Comparison of ENCODE assay signal across 1 cellular context in the genomic region with DNA sequence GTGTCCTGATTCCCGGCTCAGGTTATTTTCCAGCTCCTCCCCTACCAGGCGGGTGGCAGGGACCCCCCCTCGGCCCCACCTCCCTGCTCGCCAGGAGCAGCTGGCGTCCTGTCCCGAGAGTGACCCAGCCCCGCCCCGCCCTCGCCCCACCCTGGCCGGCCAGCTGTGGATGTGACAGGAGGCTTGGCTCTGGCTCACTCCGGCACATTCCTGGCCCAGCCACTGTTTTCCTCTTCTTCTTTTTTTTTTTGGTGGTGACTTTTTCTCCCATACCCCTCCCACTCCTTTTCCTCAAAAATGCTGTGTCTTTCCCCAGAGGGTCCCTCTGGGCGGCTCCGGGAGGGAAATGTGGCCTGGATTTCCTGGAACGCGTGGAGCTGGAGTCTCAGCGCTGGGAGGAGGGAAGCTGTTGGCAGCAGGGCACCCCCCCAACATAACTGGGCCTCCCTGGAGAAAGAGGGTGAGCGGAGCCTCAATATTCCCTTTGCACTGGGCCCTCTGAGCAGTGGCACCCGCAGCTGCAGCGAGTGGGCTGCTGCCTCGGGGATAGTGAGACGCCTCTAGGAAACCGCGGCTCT.
TF ChIP-seq lines count a peak whose summit lies in the region.

No MANE protein-coding gene starts in this region.

TF ChIP-seq in WTC11, 78 proteins besides CTCF, POLR2A, EP300 and RAD21:
- TF ChIP-seq ETV6 (CRISPR knock-in tag; IDR thresholded peaks at IDR 0.05) (0 out of 2 replicates have a peak, but pooled peaks have one; percentile 12), TEAD1 (CRISPR knock-in tag; IDR thresholded peaks at IDR 0.05) (no peak), ZNF396 (CRISPR knock-in tag; IDR thresholded peaks at IDR 0.05; ENCODE audit: borderline replicate concordance) (no peak), PREB (CRISPR knock-in tag; IDR thresholded peaks at IDR 0.05; ENCODE audit: borderline replicate concordance) (no peak), NFYB (CRISPR knock-in tag; conservative IDR thresholded peaks at IDR 0.05; ENCODE audit: low read depth) (no peak), HMGXB4 (CRISPR knock-in tag; IDR thresholded peaks at IDR 0.05) (no peak), SP1 (CRISPR knock-in tag; conservative IDR thresholded peaks at IDR 0.05) (0 out of 2 replicates have a peak, but pooled peaks have one; percentile 26), MYBL2 (CRISPR knock-in tag; IDR thresholded peaks at IDR 0.05) (no peak), NR2C2 (CRISPR knock-in tag; IDR thresholded peaks at IDR 0.05) (no peak), ZNF219 (CRISPR knock-in tag; IDR thresholded peaks at IDR 0.05; ENCODE audit: borderline replicate concordance) (no peak), RORB (CRISPR knock-in tag; IDR thresholded peaks at IDR 0.05) (no peak)
- TF ChIP-seq, protein P1, sequence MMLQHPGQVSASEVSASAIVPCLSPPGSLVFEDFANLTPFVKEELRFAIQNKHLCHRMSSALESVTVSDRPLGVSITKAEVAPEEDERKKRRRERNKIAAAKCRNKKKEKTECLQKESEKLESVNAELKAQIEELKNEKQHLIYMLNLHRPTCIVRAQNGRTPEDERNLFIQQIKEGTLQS (CRISPR knock-in tag; conservative IDR thresholded peaks at IDR 0.05) = no peak
- TF ChIP-seq, protein P2, sequence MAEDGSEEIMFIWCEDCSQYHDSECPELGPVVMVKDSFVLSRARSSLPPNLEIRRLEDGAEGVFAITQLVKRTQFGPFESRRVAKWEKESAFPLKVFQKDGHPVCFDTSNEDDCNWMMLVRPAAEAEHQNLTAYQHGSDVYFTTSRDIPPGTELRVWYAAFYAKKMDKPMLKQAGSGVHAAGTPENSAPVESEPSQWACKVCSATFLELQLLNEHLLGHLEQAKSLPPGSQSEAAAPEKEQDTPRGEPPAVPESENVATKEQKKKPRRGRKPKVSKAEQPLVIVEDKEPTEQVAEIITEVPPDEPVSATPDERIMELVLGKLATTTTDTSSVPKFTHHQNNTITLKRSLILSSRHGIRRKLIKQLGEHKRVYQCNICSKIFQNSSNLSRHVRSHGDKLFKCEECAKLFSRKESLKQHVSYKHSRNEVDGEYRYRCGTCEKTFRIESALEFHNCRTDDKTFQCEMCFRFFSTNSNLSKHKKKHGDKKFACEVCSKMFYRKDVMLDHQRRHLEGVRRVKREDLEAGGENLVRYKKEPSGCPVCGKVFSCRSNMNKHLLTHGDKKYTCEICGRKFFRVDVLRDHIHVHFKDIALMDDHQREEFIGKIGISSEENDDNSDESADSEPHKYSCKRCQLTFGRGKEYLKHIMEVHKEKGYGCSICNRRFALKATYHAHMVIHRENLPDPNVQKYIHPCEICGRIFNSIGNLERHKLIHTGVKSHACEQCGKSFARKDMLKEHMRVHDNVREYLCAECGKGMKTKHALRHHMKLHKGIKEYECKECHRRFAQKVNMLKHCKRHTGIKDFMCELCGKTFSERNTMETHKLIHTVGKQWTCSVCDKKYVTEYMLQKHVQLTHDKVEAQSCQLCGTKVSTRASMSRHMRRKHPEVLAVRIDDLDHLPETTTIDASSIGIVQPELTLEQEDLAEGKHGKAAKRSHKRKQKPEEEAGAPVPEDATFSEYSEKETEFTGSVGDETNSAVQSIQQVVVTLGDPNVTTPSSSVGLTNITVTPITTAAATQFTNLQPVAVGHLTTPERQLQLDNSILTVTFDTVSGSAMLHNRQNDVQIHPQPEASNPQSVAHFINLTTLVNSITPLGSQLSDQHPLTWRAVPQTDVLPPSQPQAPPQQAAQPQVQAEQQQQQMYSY (CRISPR knock-in tag; IDR thresholded peaks at IDR 0.05) = peak; percentile 95
- TF ChIP-seq, protein P3, sequence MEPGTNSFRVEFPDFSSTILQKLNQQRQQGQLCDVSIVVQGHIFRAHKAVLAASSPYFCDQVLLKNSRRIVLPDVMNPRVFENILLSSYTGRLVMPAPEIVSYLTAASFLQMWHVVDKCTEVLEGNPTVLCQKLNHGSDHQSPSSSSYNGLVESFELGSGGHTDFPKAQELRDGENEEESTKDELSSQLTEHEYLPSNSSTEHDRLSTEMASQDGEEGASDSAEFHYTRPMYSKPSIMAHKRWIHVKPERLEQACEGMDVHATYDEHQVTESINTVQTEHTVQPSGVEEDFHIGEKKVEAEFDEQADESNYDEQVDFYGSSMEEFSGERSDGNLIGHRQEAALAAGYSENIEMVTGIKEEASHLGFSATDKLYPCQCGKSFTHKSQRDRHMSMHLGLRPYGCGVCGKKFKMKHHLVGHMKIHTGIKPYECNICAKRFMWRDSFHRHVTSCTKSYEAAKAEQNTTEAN (CRISPR knock-in tag; IDR thresholded peaks at IDR 0.05) = no peak
- TF ChIP-seq, protein P4, sequence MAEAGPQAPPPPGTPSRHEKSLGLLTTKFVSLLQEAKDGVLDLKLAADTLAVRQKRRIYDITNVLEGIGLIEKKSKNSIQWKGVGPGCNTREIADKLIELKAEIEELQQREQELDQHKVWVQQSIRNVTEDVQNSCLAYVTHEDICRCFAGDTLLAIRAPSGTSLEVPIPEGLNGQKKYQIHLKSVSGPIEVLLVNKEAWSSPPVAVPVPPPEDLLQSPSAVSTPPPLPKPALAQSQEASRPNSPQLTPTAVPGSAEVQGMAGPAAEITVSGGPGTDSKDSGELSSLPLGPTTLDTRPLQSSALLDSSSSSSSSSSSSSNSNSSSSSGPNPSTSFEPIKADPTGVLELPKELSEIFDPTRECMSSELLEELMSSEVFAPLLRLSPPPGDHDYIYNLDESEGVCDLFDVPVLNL (CRISPR knock-in tag; IDR thresholded peaks at IDR 0.05; ENCODE audit: borderline replicate concordance, low read depth) = no peak
TF ChIP-seq in WTC11: peak in this region for 3.
